1 cellular context compared by ENCODE assay signal in genomic region chr10:72056932-72057751, GRCh38.
TF ChIP-seq lines count a peak whose summit lies in the region.

No MANE protein-coding gene starts in this region.

TF ChIP-seq in HepG2, 621 proteins besides CTCF, POLR2A, EP300 and RAD21 (continued from another document):
- no peak for TF ChIP-seq HBP1 (CRISPR knock-in tag; IDR thresholded peaks at IDR 0.05; ENCODE audit: low read depth)
- TF ChIP-seq ZNF256 (CRISPR knock-in tag; conservative IDR thresholded peaks at IDR 0.05), result 0 out of 2 replicates have a peak, but pooled peaks have one; percentile 39
- TF ChIP-seq KDM3A (CRISPR knock-in tag; IDR thresholded peaks at IDR 0.05; ENCODE audit: low read depth), result 0 out of 2 replicates have a peak, but pooled peaks have one; percentile 45
- no peak for TF ChIP-seq EZH2 (conservative IDR thresholded peaks at IDR 0.05; ENCODE audit: low read depth, low read length)
- TF ChIP-seq JUN (CRISPR knock-in tag; IDR thresholded peaks at IDR 0.05), result no peak
- TF ChIP-seq ZFX (CRISPR knock-in tag; IDR thresholded peaks at IDR 0.05; ENCODE audit: low read depth), result peak; percentile 74
- peak; percentile 51; the same call in 1 of the 2 replicates for TF ChIP-seq ZNF263 (CRISPR knock-in tag; IDR thresholded peaks at IDR 0.05)
- TF ChIP-seq ZKSCAN1 (IDR thresholded peaks at IDR 0.05; ENCODE audit: low read length), result no peak
- TF ChIP-seq TEAD3 (CRISPR knock-in tag; optimal IDR thresholded peaks at IDR 0.05; ENCODE audit: borderline replicate concordance), result peak; percentile 48
- TF ChIP-seq ZNF451 (CRISPR knock-in tag; IDR thresholded peaks at IDR 0.05), result 0 out of 2 replicates have a peak, but pooled peaks have one; percentile 52
- TF ChIP-seq LRRFIP1 (CRISPR knock-in tag; conservative IDR thresholded peaks at IDR 0.05), result no peak
- no peak for TF ChIP-seq BRCA1 (CRISPR knock-in tag; IDR thresholded peaks at IDR 0.05)
- no peak for TF ChIP-seq ARNTL (CRISPR knock-in tag; IDR thresholded peaks at IDR 0.05)
- TF ChIP-seq HMGXB4 (CRISPR knock-in tag; IDR thresholded peaks at IDR 0.05; ENCODE audit: borderline replicate concordance in 1 of 2, low read depth in 1 of 2), result peak in 1 of 2 experiments; percentile 25; a peak in 1 of 4 replicates
- no peak for TF ChIP-seq SRY (CRISPR knock-in tag; IDR thresholded peaks at IDR 0.05)
- peak; percentile 53 for TF ChIP-seq RBFOX2 (IDR thresholded peaks at IDR 0.05; ENCODE audit: low read depth, low read length)
- TF ChIP-seq ZNF280D (CRISPR knock-in tag; IDR thresholded peaks at IDR 0.05), result no peak
- no peak for TF ChIP-seq AKAP8 (CRISPR knock-in tag; IDR thresholded peaks at IDR 0.05)
- peak; percentile 68 for TF ChIP-seq SALL1 (CRISPR knock-in tag; IDR thresholded peaks at IDR 0.05)
- no peak for TF ChIP-seq ADNP (CRISPR knock-in tag; IDR thresholded peaks at IDR 0.05)
- TF ChIP-seq ERF (CRISPR knock-in tag; IDR thresholded peaks at IDR 0.05), result peak; percentile 67; the same call in 1 of the 2 replicates
- no peak for TF ChIP-seq ZNF251 (CRISPR knock-in tag; IDR thresholded peaks at IDR 0.05)
- peak; percentile 76 for TF ChIP-seq RXRA (CRISPR knock-in tag; IDR thresholded peaks at IDR 0.05)
- TF ChIP-seq REPIN1 (CRISPR knock-in tag; IDR thresholded peaks at IDR 0.05; ENCODE audit: borderline replicate concordance, low read depth), result peak; percentile 69; the same call in 1 of the 2 replicates
- peak; percentile 48; the same call in 1 of the 2 replicates for TF ChIP-seq NRL (CRISPR knock-in tag; IDR thresholded peaks at IDR 0.05; ENCODE audit: borderline replicate concordance)
- peak; percentile 88 for TF ChIP-seq HOXA3 (CRISPR knock-in tag; IDR thresholded peaks at IDR 0.05)
- peak; percentile 61; the same call in 1 of the 2 replicates for TF ChIP-seq ZNF501 (CRISPR knock-in tag; IDR thresholded peaks at IDR 0.05)
- peak; percentile 77 for TF ChIP-seq MED1 (CRISPR knock-in tag; IDR thresholded peaks at IDR 0.05)
- peak; percentile 26; the same call in 1 of the 2 replicates for TF ChIP-seq JUND (CRISPR knock-in tag; IDR thresholded peaks at IDR 0.05)
- peak; percentile 56; the same call in 1 of the 2 replicates for TF ChIP-seq THRA (CRISPR knock-in tag; IDR thresholded peaks at IDR 0.05; ENCODE audit: borderline replicate concordance)
- TF ChIP-seq CEBPG (CRISPR knock-in tag; IDR thresholded peaks at IDR 0.05), result 0 out of 2 replicates have a peak, but pooled peaks have one; percentile 5
- no peak for TF ChIP-seq IKZF4 (CRISPR knock-in tag; IDR thresholded peaks at IDR 0.05; ENCODE audit: borderline replicate concordance, low read depth, not compliant biosample characterization)
- no peak for TF ChIP-seq ZNF562 (CRISPR knock-in tag; IDR thresholded peaks at IDR 0.05; ENCODE audit: borderline replicate concordance)
- peak; percentile 38; the same call in 1 of the 2 replicates for TF ChIP-seq YEATS4 (CRISPR knock-in tag; IDR thresholded peaks at IDR 0.05; ENCODE audit: borderline replicate concordance)
- TF ChIP-seq MEIS1 (CRISPR knock-in tag; IDR thresholded peaks at IDR 0.05; ENCODE audit: borderline replicate concordance), result peak; percentile 58; the same call in 1 of the 2 replicates
- peak; percentile 69 for TF ChIP-seq ZNF574 (CRISPR knock-in tag; IDR thresholded peaks at IDR 0.05)
TF ChIP-seq in HepG2: peak in this region for 167.
